In genomic region chr3:184366619-184367321, GRCh38 we compare ENCODE assay signal across 14 cellular contexts. TPM values are rescaled to one million over a fixed set of nuclear protein-coding genes. Genes with fewer than 3 reads are reported as not detected.
DNase-seq lines count a peak whose midpoint lies in the region; ATAC-seq, FAIRE-seq and TF ChIP-seq lines count a peak whose summit lies in the region.
"Had no signal": no experiment of that assay in that cellular context is flagged by ENCODE, and none has a peak within 500 bp of the region (broad histone marks: within the 10 kb centered on the region; RNA-seq: fewer than 3 reads in every experiment).

No MANE protein-coding gene starts in this region.

- peaks cover 20% of the 10 kb centered on the region for H3K79me2 ChIP-seq in GM12878 (ENCODE audit: control insufficient read depth, insufficient read depth, low read length)

- BruUV-seq in GM12878 (replicated peaks; lab: Mats Ljungman, UMichigan) = TSS peak; percentile 31

- no peaks in the 10 kb centered on the region for H3K27me3 ChIP-seq in BJ (ENCODE audit: control insufficient read depth, insufficient read depth, low read length)
- no peaks in the 10 kb centered on the region for H3K27me3 ChIP-seq in GM12878 (replicated peaks in 1 of 2; ENCODE audit: control insufficient read depth in 2 of 2, insufficient read depth in 2 of 2, low read length in 1 of 2)
- H3K27me3 ChIP-seq in heart left ventricle = no peaks in the 10 kb centered on the region
- H3K27me3 ChIP-seq: SJSA1, tibial nerve had no signal

- WGBS in GM12878 (ENCODE audit: insufficient coverage, insufficient replicate concordance, low lambda C conversion rate, missing lambda C conversion rate) = 88% methylated on average over 5 of the region's 5 CpGs
- WGBS in heart left ventricle, 4 donors = 88 to 94% (median 91%) methylated on average over 5 of the region's 5 CpGs

- in situ Hi-C loops in GM12878 (cut with MboI) = no loop called here

- SMC1A ChIA-PET in GM12878 (lab: Charles Lee; ENCODE audit: uncharacterized antibody, unreplicated experiment) = no interaction called here

- no peaks in the 10 kb centered on the region for H4K20me1 ChIP-seq in GM12878 (ENCODE audit: control insufficient read depth, insufficient read depth)

- H2AFZ ChIP-seq in GM12878 (ENCODE audit: control insufficient read depth, low read depth, low read length) = no peak overlapping the region

- H3K27ac ChIP-seq in GM12878 (ENCODE audit: control insufficient read depth, insufficient read depth) (no peak overlapping the region), heart left ventricle (no peak overlapping the region)
- H3K27ac ChIP-seq: SJSA1, tibial nerve had no signal

- H3K27ac Mint-ChIP-seq in HFFc6 (peak overlapping the region; percentile 71), mesothelial cell of epicardium (peak overlapping the region; percentile 66)
- H3K27ac Mint-ChIP-seq: CD4-positive, alpha-beta T cell had no signal

- H3K9me3 ChIP-seq in GM12878 (replicated peaks; ENCODE audit: control insufficient read depth, insufficient read depth, low read length) = no peaks in the 10 kb centered on the region
- no peaks in the 10 kb centered on the region for H3K9me3 ChIP-seq in heart left ventricle
- H3K9me3 ChIP-seq: SJSA1, tibial nerve had no signal

- H3K9me3 Mint-ChIP-seq in HFFc6 = no peaks in the 10 kb centered on the region
- no peaks in the 10 kb centered on the region for H3K9me3 Mint-ChIP-seq in mesothelial cell of epicardium
- H3K9me3 Mint-ChIP-seq: CD4-positive, alpha-beta T cell had no signal

- intact Hi-C loops in GM12878 (cut with micrococcal nuclease; ENCODE audit: unreplicated experiment) = no loop called here
- intact Hi-C loops in heart left ventricle (cut with DNase I) = loop anchor here in 2 of 10 donors (10.0 kb wide), 2 partner anchors 52 to 408 kb away; partner anchors contain the start of gene EIF4G1 (in 1 of the 2)

- H3K36me3 ChIP-seq in BJ (ENCODE audit: control insufficient read depth, insufficient read depth, low read length) (peaks cover 4% of the 10 kb centered on the region; the same call in 1 of the 2 replicates), GM12878 (ENCODE audit: control insufficient read depth in 2 of 2, insufficient read depth in 2 of 2, low read length in 1 of 2) (peaks cover 2 to 5% of the 10 kb centered on the region in 2 experiments; a peak in 2 of 4 replicates), heart left ventricle (peaks cover 0 to 56% (median 45%) of the 10 kb centered on the region in 9 donors)

- CTCF ChIA-PET in BJ (lab: Yijun Ruan, JAX) = interaction anchor here (0.7 to 10.3 kb wide), 2 partner anchors 72 to 175 kb away, joined by 3 to 195 read pairs; no protein-coding TSS in a partner anchor
- CTCF ChIA-PET in GM12878 (lab: Yijun Ruan, JAX) = interaction anchor here (1.3 kb wide), 1 partner anchor 19 kb away, joined by 3 read pairs; no protein-coding TSS in a partner anchor

- DNase-seq in BJ (ENCODE audit: low read depth) = peak; percentile 39
- no peak for DNase-seq in HFFc6
- DNase-seq in GM12878 (ENCODE audit: low read depth, low spot score) = no peak
- no peak for DNase-seq in mesothelial cell of epicardium (ENCODE audit: low spot score in 2 of 2, unreplicated experiment in 2 of 2)
- no peak for DNase-seq in NOMO-1 treated with DMSO at 0.1 percent for 48 hours (lab: John Stamatoyannopoulos, UW; ENCODE audit: unreplicated experiment)
- no peak for DNase-seq in heart left ventricle
- DNase-seq in stimulated activated CD4-positive, alpha-beta T cell treated with anti-CD3 and anti-CD28 coated beads, Interleukin-4, amount 100 ng/mL, for 1 hour = no peak
- DNase-seq: CD4-positive, alpha-beta T cell; left colon; MM.1S had no signal

- FAIRE-seq in GM12878 (lab: Jason Lieb, UNC) = no peak

- H3K9ac ChIP-seq in GM12878 (ENCODE audit: control insufficient read depth, insufficient read depth, low read length) = no peak overlapping the region

- H3K4me3 Mint-ChIP-seq in HFFc6 (no peak overlapping the region), mesothelial cell of epicardium (no peak overlapping the region)

- TF ChIP-seq POLR2A in GM12878 (IDR thresholded peaks at IDR 0.05; ENCODE audit: low read depth, low read length) (no peak), heart left ventricle (IDR thresholded peaks at IDR 0.05) (no peak)

- no peak for TF ChIP-seq EP300 in GM12878 (IDR thresholded peaks at IDR 0.05; ENCODE audit: borderline replicate concordance in 1 of 2, control insufficient read depth in 1 of 2, low read depth in 2 of 2, low read length in 2 of 2)

- peaks cover 56% of the 10 kb centered on the region for H3K4me1 Mint-ChIP-seq in HFFc6 (ENCODE audit: low read depth)
- peaks cover 19% of the 10 kb centered on the region for H3K4me1 Mint-ChIP-seq in mesothelial cell of epicardium

- RAD21 ChIA-PET in GM12878 (lab: Charles Lee; ENCODE audit: unreplicated experiment) = no interaction called here

- ATAC-seq in GM12878 = no peak
- no peak for ATAC-seq in GM21717 (IDR thresholded peaks at IDR 0.05; ENCODE audit: unreplicated experiment)
- ATAC-seq in heart left ventricle = no peak
- ATAC-seq: left colon had no signal

- no peak overlapping the region for H3K4me2 ChIP-seq in GM12878 (ENCODE audit: control insufficient read depth, insufficient read depth)

- H3K36me3 Mint-ChIP-seq in HFFc6 (ENCODE audit: low read depth) (peaks cover 39% of the 10 kb centered on the region), mesothelial cell of epicardium (peaks cover 22% of the 10 kb centered on the region)

- no peak for TF ChIP-seq RAD21 in GM12878 (IDR thresholded peaks at IDR 0.05; ENCODE audit: insufficient read depth, low read depth, low read length)

- H3K4me3 ChIP-seq in BJ (ENCODE audit: low read depth, low read length) (no peak overlapping the region), GM12878 (no peak overlapping the region), heart left ventricle (no peak overlapping the region)
- H3K4me3 ChIP-seq: SJSA1, tibial nerve had no signal

- H3K27me3 Mint-ChIP-seq in HFFc6 (ENCODE audit: insufficient read depth) (peaks cover 6% of the 10 kb centered on the region), mesothelial cell of epicardium (ENCODE audit: low read depth) (no peaks in the 10 kb centered on the region)
- H3K27me3 Mint-ChIP-seq: CD4-positive, alpha-beta T cell had no signal

- H3K4me1 ChIP-seq in GM12878 (ENCODE audit: control insufficient read depth, insufficient read depth, low read length) (0 out of 2 replicates have a peak, but pooled peaks cover 3% of the 10 kb centered on the region), heart left ventricle (peaks cover 0 to 43% (median 24%) of the 10 kb centered on the region in 12 donors)

- no peak for TF ChIP-seq CTCF in BJ (IDR thresholded peaks at IDR 0.05; ENCODE audit: insufficient read depth, low read depth, low read length)
- TF ChIP-seq CTCF in HFFc6 (IDR thresholded peaks at IDR 0.05) = no peak
- TF ChIP-seq CTCF in GM12878 (IDR thresholded peaks at IDR 0.05 in 2 of 3, conservative IDR thresholded peaks at IDR 0.05 in 1 of 3; ENCODE audit: control insufficient read depth in 2 of 3, extremely low read depth in 1 of 3, insufficient read depth in 1 of 3, low read depth in 3 of 3, low read length in 3 of 3) = no peak
- no peak for TF ChIP-seq CTCF in mesothelial cell of epicardium (IDR thresholded peaks at IDR 0.05; ENCODE audit: unreplicated experiment)
- TF ChIP-seq CTCF in heart left ventricle (IDR thresholded peaks at IDR 0.05) = no peak

- POLR2A ChIA-PET in BJ (lab: Charles Lee) (no interaction called here), GM12878 (lab: Charles Lee) (no interaction called here)

RNA-seq across cellular contexts. Expression of gene POLR2H, which starts 5.3 kb away (rescaled TPM):
- polyA plus RNA-seq in BJ (2011; rRNA removed) (72.0 and 93.6 TPM in 2 replicates), GM12878 (2011; rRNA removed) (295 and 342 TPM in 2 replicates), GM12878 (2014; fragmentation: Illumina TruSeq; extraction: Trizol) (112 and 141 TPM in 2 replicates), GM12878 (2014; fragmentation: Nextera tagmentation; extraction: Ambion mirVana) (100 to 1,000 TPM; 356 to 357 TPM), GM12878 (2014; rRNA removed) (134 and 136 TPM in 2 replicates), GM12878 (2016; fragmentation: Nextera tagmentation; extraction: Ambion mirVana) (100 to 1,000 TPM; 146 TPM), heart left ventricle (10 to 100 TPM; 37.9 to 51.4 TPM)
- 28.6 and 36.4 TPM in 2 replicates for polyA minus RNA-seq in BJ (2011; rRNA and poly(A)+ RNA removed)
- 10 to 100 TPM; 45.4 to 68.6 (median 50.1) TPM for total RNA-seq in HFFc6 (2021; fragmentation: NEBNext Ultra II Directional; extraction: Animal tissue kit (Norgen Biotek cat#: 25700))
- total RNA-seq in GM12878 (2013; cell fraction: nucleolus; rRNA removed) = 75.3 and 82.0 TPM in 2 replicates
- total RNA-seq in GM12878 (2014; rRNA removed) (101 and 110 TPM in 2 replicates), GM12878 (2014; rRNA removed; fragmentation: Illumina TruSeq; extraction: Trizol) (105 and 110 TPM in 2 replicates), GM12878 (2021) (74.2 and 81.1 TPM in 2 replicates), mesothelial cell of epicardium (76.4 to 82.4 TPM (median 78.7 TPM) in 3 replicates), heart left ventricle (10 to 100 TPM; 15.2 to 40.3 (median 22.1) TPM)
- polyA plus RNA-seq in GM12878 (2011; ENCODE audit: low read depth) = 51.1 TPM
- polyA plus RNA-seq in GM12878 (2011; cell fraction: cytosol; rRNA removed) = 190 and 323 TPM in 2 replicates
- polyA plus RNA-seq in GM12878 (2011; cell fraction: nucleus; rRNA removed) = 183 and 205 TPM in 2 replicates
- 77.9 and 103 TPM in 2 replicates for polyA plus RNA-seq in GM12878 (2012)
- 92.3 and 104 TPM in 2 replicates for polyA minus RNA-seq in GM12878 (2011; rRNA and poly(A)+ RNA removed)
- 37.6 and 38.4 TPM in 2 replicates for polyA minus RNA-seq in GM12878 (2011; cell fraction: cytosol; rRNA and poly(A)+ RNA removed)
- 34.7 and 52.0 TPM in 2 replicates for polyA minus RNA-seq in GM12878 (2011; cell fraction: nucleus; rRNA and poly(A)+ RNA removed)

RNA-seq across cellular contexts. Expression of gene CLCN2, which starts 5.4 kb away (rescaled TPM):
- polyA plus RNA-seq in BJ (2011; rRNA removed) (1.6 and 2.6 TPM in 2 replicates), GM12878 (2011; rRNA removed) (0.22 and 0.80 TPM in 2 replicates), GM12878 (2014; fragmentation: Illumina TruSeq; extraction: Trizol) (0.89 and 1.1 TPM in 2 replicates), GM12878 (2014; fragmentation: Nextera tagmentation; extraction: Ambion mirVana) (under 1 TPM in 1 of 2 experiments, not detected in 1; 0.13 TPM), GM12878 (2014; rRNA removed) (2.4 and 2.5 TPM in 2 replicates), GM12878 (2016; fragmentation: Nextera tagmentation; extraction: Ambion mirVana) (under 1 TPM; 0.73 to 0.79 TPM), heart left ventricle (1 to 10 TPM; 1.2 to 2.7 TPM)
- 2.9 and 5.5 TPM in 2 replicates for polyA minus RNA-seq in BJ (2011; rRNA and poly(A)+ RNA removed)
- total RNA-seq in HFFc6 (2021; fragmentation: NEBNext Ultra II Directional; extraction: Animal tissue kit (Norgen Biotek cat#: 25700)) = 1 to 10 TPM; 3.4 to 5.1 (median 4.2) TPM
- total RNA-seq in GM12878 (2013; cell fraction: nucleolus; rRNA removed) = 3.0 and 3.7 TPM in 2 replicates
- total RNA-seq in GM12878 (2014; rRNA removed) (1.4 and 1.5 TPM in 2 replicates), GM12878 (2014; rRNA removed; fragmentation: Illumina TruSeq; extraction: Trizol) (0.85 and 1.0 TPM in 2 replicates), GM12878 (2021) (1.7 and 2.6 TPM in 2 replicates), mesothelial cell of epicardium (16.6 to 17.0 TPM (median 16.9 TPM) in 3 replicates), heart left ventricle (1 to 10 TPM; 1.3 to 3.6 (median 2.0) TPM)
- polyA plus RNA-seq in GM12878 (2011; ENCODE audit: low read depth) = 0.60 TPM
- 0.39 and 0.79 TPM in 2 replicates for polyA plus RNA-seq in GM12878 (2011; cell fraction: cytosol; rRNA removed)
- 6.9 and 9.4 TPM in 2 replicates for polyA plus RNA-seq in GM12878 (2011; cell fraction: nucleus; rRNA removed)
- 0.77 and 0.91 TPM in 2 replicates for polyA plus RNA-seq in GM12878 (2012)
- 1.0 and 1.9 TPM in 2 replicates for polyA minus RNA-seq in GM12878 (2011; rRNA and poly(A)+ RNA removed)
- 0.62 TPM in 1 of 2 replicates, not detected in the other for polyA minus RNA-seq in GM12878 (2011; cell fraction: cytosol; rRNA and poly(A)+ RNA removed)
- polyA minus RNA-seq in GM12878 (2011; cell fraction: nucleus; rRNA and poly(A)+ RNA removed) = 4.8 and 9.9 TPM in 2 replicates

RNA-seq across cellular contexts. Expression of gene THPO, which starts 11.2 kb away (rescaled TPM):
- polyA plus RNA-seq in BJ (2011; rRNA removed) (0.20 and 0.36 TPM in 2 replicates), GM12878 (2011; rRNA removed) (not detected in 2 replicates), GM12878 (2014; fragmentation: Illumina TruSeq; extraction: Trizol) (not detected in 2 replicates), GM12878 (2014; fragmentation: Nextera tagmentation; extraction: Ambion mirVana) (not detected), GM12878 (2014; rRNA removed) (not detected in 2 replicates), GM12878 (2016; fragmentation: Nextera tagmentation; extraction: Ambion mirVana) (not detected), heart left ventricle (under 1 TPM; 0.19 to 0.36 TPM)
- not detected in 2 replicates for polyA minus RNA-seq in BJ (2011; rRNA and poly(A)+ RNA removed)
- total RNA-seq in HFFc6 (2021; fragmentation: NEBNext Ultra II Directional; extraction: Animal tissue kit (Norgen Biotek cat#: 25700)) = not detected
- not detected in 2 replicates for total RNA-seq in GM12878 (2013; cell fraction: nucleolus; rRNA removed)
- total RNA-seq in GM12878 (2014; rRNA removed) (not detected in 2 replicates), GM12878 (2014; rRNA removed; fragmentation: Illumina TruSeq; extraction: Trizol) (not detected in 2 replicates), GM12878 (2021) (not detected in 2 replicates), mesothelial cell of epicardium (0.56 to 1.1 TPM (median 0.63 TPM) in 3 replicates), heart left ventricle (under 1 TPM in 4 of 9 donors, not detected in 5; 0.12 to 0.68 (median 0.29) TPM)
- polyA plus RNA-seq in GM12878 (2011; ENCODE audit: low read depth) = not detected
- polyA plus RNA-seq in GM12878 (2011; cell fraction: cytosol; rRNA removed) = not detected in 2 replicates
- polyA plus RNA-seq in GM12878 (2011; cell fraction: nucleus; rRNA removed) = not detected in 2 replicates
- not detected in 2 replicates for polyA plus RNA-seq in GM12878 (2012)
- not detected in 2 replicates for polyA minus RNA-seq in GM12878 (2011; rRNA and poly(A)+ RNA removed)
- polyA minus RNA-seq in GM12878 (2011; cell fraction: cytosol; rRNA and poly(A)+ RNA removed) = not detected in 2 replicates
- not detected in 2 replicates for polyA minus RNA-seq in GM12878 (2011; cell fraction: nucleus; rRNA and poly(A)+ RNA removed)
- total RNA-seq: activated CD8-positive, alpha-beta memory T cell treated with anti-CD3 and anti-CD28 coated beads for 36 hours; CD4-positive, alpha-beta T cell; left colon; SJSA1 had no signal

RNA-seq across cellular contexts. Expression of gene CHRD, which starts 13.1 kb away (rescaled TPM):
- polyA plus RNA-seq in BJ (2011; rRNA removed) (0.83 and 1.5 TPM in 2 replicates), GM12878 (2011; rRNA removed) (not detected in 2 replicates), GM12878 (2014; fragmentation: Illumina TruSeq; extraction: Trizol) (not detected in 2 replicates), GM12878 (2014; fragmentation: Nextera tagmentation; extraction: Ambion mirVana) (not detected), GM12878 (2014; rRNA removed) (not detected in 2 replicates), GM12878 (2016; fragmentation: Nextera tagmentation; extraction: Ambion mirVana) (not detected), heart left ventricle (1 to 10 TPM; 3.9 to 6.3 TPM)
- polyA minus RNA-seq in BJ (2011; rRNA and poly(A)+ RNA removed) = 0.28 and 0.51 TPM in 2 replicates
- total RNA-seq in HFFc6 (2021; fragmentation: NEBNext Ultra II Directional; extraction: Animal tissue kit (Norgen Biotek cat#: 25700)) = under 1 TPM in 4 of 6 experiments, not detected in 2; 0.09 to 0.31 (median 0.19) TPM
- total RNA-seq in GM12878 (2013; cell fraction: nucleolus; rRNA removed) = 0.25 TPM in 1 of 2 replicates, not detected in the other
- total RNA-seq in GM12878 (2014; rRNA removed) (not detected in 2 replicates), GM12878 (2014; rRNA removed; fragmentation: Illumina TruSeq; extraction: Trizol) (not detected in 2 replicates), GM12878 (2021) (0.32 TPM in 1 of 2 replicates, not detected in the other), mesothelial cell of epicardium (5.6 to 6.8 TPM (median 6.4 TPM) in 3 replicates), heart left ventricle (1 to 10 TPM; 2.0 to 7.4 (median 4.8) TPM)
- polyA plus RNA-seq in GM12878 (2011; ENCODE audit: low read depth) = not detected
- 0.04 TPM in 1 of 2 replicates, not detected in the other for polyA plus RNA-seq in GM12878 (2011; cell fraction: cytosol; rRNA removed)
- polyA plus RNA-seq in GM12878 (2011; cell fraction: nucleus; rRNA removed) = 0.07 and 0.16 TPM in 2 replicates
- polyA plus RNA-seq in GM12878 (2012) = not detected in 2 replicates
- polyA minus RNA-seq in GM12878 (2011; rRNA and poly(A)+ RNA removed) = not detected in 2 replicates
- not detected in 2 replicates for polyA minus RNA-seq in GM12878 (2011; cell fraction: cytosol; rRNA and poly(A)+ RNA removed)
- polyA minus RNA-seq in GM12878 (2011; cell fraction: nucleus; rRNA and poly(A)+ RNA removed) = not detected in 2 replicates
- total RNA-seq: activated CD8-positive, alpha-beta memory T cell treated with anti-CD3 and anti-CD28 coated beads for 36 hours had no signal

RNA-seq across cellular contexts. Expression of gene FAM131A, which starts 29.4 kb away (rescaled TPM):
- polyA plus RNA-seq in BJ (2011; rRNA removed) (5.4 and 9.3 TPM in 2 replicates), GM12878 (2011; rRNA removed) (0.17 and 0.42 TPM in 2 replicates), GM12878 (2014; fragmentation: Illumina TruSeq; extraction: Trizol) (0.74 and 1.4 TPM in 2 replicates), GM12878 (2014; fragmentation: Nextera tagmentation; extraction: Ambion mirVana) (under 1 TPM; 0.31 to 0.47 TPM), GM12878 (2014; rRNA removed) (4.5 and 5.1 TPM in 2 replicates), GM12878 (2016; fragmentation: Nextera tagmentation; extraction: Ambion mirVana) (1 to 10 TPM; 1.0 to 1.7 TPM), heart left ventricle (10 to 100 TPM; 24.1 to 36.9 TPM)
- polyA minus RNA-seq in BJ (2011; rRNA and poly(A)+ RNA removed) = 7.7 and 8.1 TPM in 2 replicates
- total RNA-seq in HFFc6 (2021; fragmentation: NEBNext Ultra II Directional; extraction: Animal tissue kit (Norgen Biotek cat#: 25700)) = 10 to 100 TPM; 11.2 to 13.6 (median 11.9) TPM
- total RNA-seq in GM12878 (2013; cell fraction: nucleolus; rRNA removed) = 11.0 and 11.8 TPM in 2 replicates
- total RNA-seq in GM12878 (2014; rRNA removed) (4.0 and 4.5 TPM in 2 replicates), GM12878 (2014; rRNA removed; fragmentation: Illumina TruSeq; extraction: Trizol) (1.4 and 1.9 TPM in 2 replicates), GM12878 (2021) (3.0 and 5.0 TPM in 2 replicates), mesothelial cell of epicardium (14.3 to 17.4 TPM (median 15.1 TPM) in 3 replicates), heart left ventricle (10 to 100 TPM; 21.9 to 53.2 (median 30.9) TPM)
- 1.5 TPM for polyA plus RNA-seq in GM12878 (2011; ENCODE audit: low read depth)
- polyA plus RNA-seq in GM12878 (2011; cell fraction: cytosol; rRNA removed) = 0.45 and 0.77 TPM in 2 replicates
- polyA plus RNA-seq in GM12878 (2011; cell fraction: nucleus; rRNA removed) = 1.0 and 1.5 TPM in 2 replicates
- polyA plus RNA-seq in GM12878 (2012) = 2.1 and 3.3 TPM in 2 replicates
- 0.15 and 0.72 TPM in 2 replicates for polyA minus RNA-seq in GM12878 (2011; rRNA and poly(A)+ RNA removed)
- polyA minus RNA-seq in GM12878 (2011; cell fraction: cytosol; rRNA and poly(A)+ RNA removed) = not detected in 2 replicates
- 0.36 and 3.0 TPM in 2 replicates for polyA minus RNA-seq in GM12878 (2011; cell fraction: nucleus; rRNA and poly(A)+ RNA removed)
